In the genomic region with DNA sequence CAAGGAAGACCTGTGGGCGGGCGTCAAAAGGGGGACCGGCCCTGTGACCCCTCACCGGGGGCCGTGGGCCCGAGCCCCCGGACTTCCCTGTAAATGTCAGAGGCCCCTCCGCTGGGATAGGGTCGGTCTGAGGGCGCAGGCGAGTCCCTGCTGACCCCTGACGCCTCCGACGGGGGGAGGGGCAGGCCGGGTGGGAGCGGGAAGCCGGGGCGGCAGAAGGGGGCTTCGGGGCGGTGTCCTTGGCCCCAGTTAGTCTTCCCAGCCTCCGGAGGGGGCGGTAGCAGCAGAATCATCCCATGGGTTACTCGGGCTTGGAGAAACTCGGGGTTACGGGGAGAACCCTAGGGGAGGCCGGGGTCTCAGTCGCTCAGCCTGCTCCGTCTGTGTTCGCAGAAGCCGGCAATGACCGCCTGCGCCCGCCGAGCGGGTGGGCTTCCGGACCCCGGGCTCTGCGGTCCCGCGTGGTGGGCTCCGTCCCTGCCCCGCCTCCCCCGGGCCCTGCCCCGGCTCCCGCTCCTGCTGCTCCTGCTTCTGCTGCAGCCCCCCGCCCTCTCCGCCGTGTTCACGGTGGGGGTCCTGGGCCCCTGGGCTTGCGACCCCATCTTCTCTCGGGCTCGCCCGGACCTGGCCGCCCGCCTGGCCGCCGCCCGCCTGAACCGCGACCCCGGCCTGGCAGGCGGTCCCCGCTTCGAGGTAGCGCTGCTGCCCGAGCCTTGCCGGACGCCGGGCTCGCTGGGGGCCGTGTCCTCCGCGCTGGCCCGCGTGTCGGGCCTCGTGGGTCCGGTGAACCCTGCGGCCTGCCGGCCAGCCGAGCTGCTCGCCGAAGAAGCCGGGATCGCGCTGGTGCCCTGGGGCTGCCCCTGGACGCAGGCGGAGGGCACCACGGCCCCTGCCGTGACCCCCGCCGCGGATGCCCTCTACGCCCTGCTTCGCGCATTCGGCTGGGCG, we compare ENCODE assay signal across 1 cellular context.
TF ChIP-seq lines count a peak whose summit lies in the region.

No MANE protein-coding gene starts in this region.

TF ChIP-seq in H1, 55 proteins besides CTCF, POLR2A, EP300 and RAD21:
- TF ChIP-seq CBX5 (IDR thresholded peaks at IDR 0.05; ENCODE audit: low read depth, low read length), result no peak
- TF ChIP-seq SRF (IDR thresholded peaks at IDR 0.05; ENCODE audit: low read depth, low read length), result no peak
- no peak for TF ChIP-seq SP1 (IDR thresholded peaks at IDR 0.05; ENCODE audit: low read depth, low read length)
- TF ChIP-seq SUZ12 (IDR thresholded peaks at IDR 0.05; ENCODE audit: low read length), result no peak; the same call in none of the 2 replicates
- no peak for TF ChIP-seq TBP (IDR thresholded peaks at IDR 0.05; ENCODE audit: low read depth, low read length)
- TF ChIP-seq CTBP2 (IDR thresholded peaks at IDR 0.05; ENCODE audit: borderline replicate concordance, insufficient read depth, insufficient read length, low read length), result no peak
- no peak for TF ChIP-seq SP4 (IDR thresholded peaks at IDR 0.05; ENCODE audit: low read length)
- no peak for TF ChIP-seq JUN (IDR thresholded peaks at IDR 0.05; ENCODE audit: low read depth, low read length)
- TF ChIP-seq, protein P1, sequence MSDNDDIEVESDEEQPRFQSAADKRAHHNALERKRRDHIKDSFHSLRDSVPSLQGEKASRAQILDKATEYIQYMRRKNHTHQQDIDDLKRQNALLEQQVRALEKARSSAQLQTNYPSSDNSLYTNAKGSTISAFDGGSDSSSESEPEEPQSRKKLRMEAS (IDR thresholded peaks at IDR 0.05), result 0 out of 2 replicates have a peak, but pooled peaks have one; percentile 7
- no peak for TF ChIP-seq YY1 (IDR thresholded peaks at IDR 0.05; ENCODE audit: low read depth, low read length)
- TF ChIP-seq KDM4A (IDR thresholded peaks at IDR 0.05; ENCODE audit: low read depth, low read length, severe bottlenecking), result peak; percentile 69
- TF ChIP-seq EZH2 (IDR thresholded peaks at IDR 0.05; ENCODE audit: low read depth, low read length, severe bottlenecking), result peak; percentile 86
- TF ChIP-seq, protein P2, sequence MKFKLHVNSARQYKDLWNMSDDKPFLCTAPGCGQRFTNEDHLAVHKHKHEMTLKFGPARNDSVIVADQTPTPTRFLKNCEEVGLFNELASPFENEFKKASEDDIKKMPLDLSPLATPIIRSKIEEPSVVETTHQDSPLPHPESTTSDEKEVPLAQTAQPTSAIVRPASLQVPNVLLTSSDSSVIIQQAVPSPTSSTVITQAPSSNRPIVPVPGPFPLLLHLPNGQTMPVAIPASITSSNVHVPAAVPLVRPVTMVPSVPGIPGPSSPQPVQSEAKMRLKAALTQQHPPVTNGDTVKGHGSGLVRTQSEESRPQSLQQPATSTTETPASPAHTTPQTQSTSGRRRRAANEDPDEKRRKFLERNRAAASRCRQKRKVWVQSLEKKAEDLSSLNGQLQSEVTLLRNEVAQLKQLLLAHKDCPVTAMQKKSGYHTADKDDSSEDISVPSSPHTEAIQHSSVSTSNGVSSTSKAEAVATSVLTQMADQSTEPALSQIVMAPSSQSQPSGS (IDR thresholded peaks at IDR 0.05; ENCODE audit: low read length), result no peak
- TF ChIP-seq RFX5 (IDR thresholded peaks at IDR 0.05; ENCODE audit: borderline replicate concordance, low read depth, low read length), result no peak
